ENCODE assay signal across 2 cellular contexts in the genomic region with DNA sequence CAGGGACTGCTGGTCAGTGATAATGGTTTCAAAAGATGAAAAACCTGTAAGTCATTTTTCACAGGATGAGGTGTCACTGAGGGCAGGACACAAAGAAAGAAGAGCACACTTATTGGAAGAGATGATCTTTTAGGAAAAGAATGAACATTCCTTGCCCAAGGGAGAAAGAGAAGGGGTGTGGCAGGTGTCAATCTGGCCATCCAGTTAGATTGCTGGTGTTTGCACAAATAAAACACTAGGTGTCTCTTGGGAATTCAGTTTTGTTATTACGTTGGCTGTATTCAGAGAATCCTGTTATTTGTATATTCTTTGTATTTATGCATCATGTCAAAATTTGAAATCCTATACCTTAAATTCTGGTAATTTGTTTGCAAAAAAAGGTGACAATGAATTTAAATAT.
TF ChIP-seq lines count a peak whose summit lies in the region.

No MANE protein-coding gene starts in this region.

TF ChIP-seq in HepG2, 621 proteins besides CTCF, POLR2A, EP300 and RAD21 (continued from another document):
- TF ChIP-seq, protein P1, sequence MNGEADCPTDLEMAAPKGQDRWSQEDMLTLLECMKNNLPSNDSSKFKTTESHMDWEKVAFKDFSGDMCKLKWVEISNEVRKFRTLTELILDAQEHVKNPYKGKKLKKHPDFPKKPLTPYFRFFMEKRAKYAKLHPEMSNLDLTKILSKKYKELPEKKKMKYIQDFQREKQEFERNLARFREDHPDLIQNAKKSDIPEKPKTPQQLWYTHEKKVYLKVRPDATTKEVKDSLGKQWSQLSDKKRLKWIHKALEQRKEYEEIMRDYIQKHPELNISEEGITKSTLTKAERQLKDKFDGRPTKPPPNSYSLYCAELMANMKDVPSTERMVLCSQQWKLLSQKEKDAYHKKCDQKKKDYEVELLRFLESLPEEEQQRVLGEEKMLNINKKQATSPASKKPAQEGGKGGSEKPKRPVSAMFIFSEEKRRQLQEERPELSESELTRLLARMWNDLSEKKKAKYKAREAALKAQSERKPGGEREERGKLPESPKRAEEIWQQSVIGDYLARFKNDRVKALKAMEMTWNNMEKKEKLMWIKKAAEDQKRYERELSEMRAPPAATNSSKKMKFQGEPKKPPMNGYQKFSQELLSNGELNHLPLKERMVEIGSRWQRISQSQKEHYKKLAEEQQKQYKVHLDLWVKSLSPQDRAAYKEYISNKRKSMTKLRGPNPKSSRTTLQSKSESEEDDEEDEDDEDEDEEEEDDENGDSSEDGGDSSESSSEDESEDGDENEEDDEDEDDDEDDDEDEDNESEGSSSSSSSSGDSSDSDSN (CRISPR knock-in tag; IDR thresholded peaks at IDR 0.05), result no peak
- no peak for TF ChIP-seq RFXAP (CRISPR knock-in tag; IDR thresholded peaks at IDR 0.05; ENCODE audit: borderline replicate concordance)
- TF ChIP-seq, protein P2, sequence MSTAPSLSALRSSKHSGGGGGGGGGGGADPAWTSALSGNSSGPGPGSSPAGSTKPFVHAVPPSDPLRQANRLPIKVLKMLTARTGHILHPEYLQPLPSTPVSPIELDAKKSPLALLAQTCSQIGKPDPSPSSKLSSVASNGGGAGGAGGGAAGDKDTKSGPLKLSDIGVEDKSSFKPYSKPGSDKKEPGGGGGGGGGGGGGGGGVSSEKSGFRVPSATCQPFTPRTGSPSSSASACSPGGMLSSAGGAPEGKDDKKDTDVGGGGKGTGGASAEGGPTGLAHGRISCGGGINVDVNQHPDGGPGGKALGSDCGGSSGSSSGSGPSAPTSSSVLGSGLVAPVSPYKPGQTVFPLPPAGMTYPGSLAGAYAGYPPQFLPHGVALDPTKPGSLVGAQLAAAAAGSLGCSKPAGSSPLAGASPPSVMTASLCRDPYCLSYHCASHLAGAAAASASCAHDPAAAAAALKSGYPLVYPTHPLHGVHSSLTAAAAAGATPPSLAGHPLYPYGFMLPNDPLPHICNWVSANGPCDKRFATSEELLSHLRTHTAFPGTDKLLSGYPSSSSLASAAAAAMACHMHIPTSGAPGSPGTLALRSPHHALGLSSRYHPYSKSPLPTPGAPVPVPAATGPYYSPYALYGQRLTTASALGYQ (CRISPR knock-in tag; IDR thresholded peaks at IDR 0.05), result no peak
- TF ChIP-seq MTF2 (CRISPR knock-in tag; IDR thresholded peaks at IDR 0.05; ENCODE audit: borderline replicate concordance), result no peak
- no peak for TF ChIP-seq SNRNP70 (IDR thresholded peaks at IDR 0.05; ENCODE audit: low read depth, low read length)
- TF ChIP-seq, protein P3, sequence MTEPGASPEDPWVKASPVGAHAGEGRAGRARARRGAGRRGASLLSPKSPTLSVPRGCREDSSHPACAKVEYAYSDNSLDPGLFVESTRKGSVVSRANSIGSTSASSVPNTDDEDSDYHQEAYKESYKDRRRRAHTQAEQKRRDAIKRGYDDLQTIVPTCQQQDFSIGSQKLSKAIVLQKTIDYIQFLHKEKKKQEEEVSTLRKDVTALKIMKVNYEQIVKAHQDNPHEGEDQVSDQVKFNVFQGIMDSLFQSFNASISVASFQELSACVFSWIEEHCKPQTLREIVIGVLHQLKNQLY (CRISPR knock-in tag; IDR thresholded peaks at IDR 0.05), result no peak
- no peak for TF ChIP-seq ZNF329 (CRISPR knock-in tag; IDR thresholded peaks at IDR 0.05; ENCODE audit: low read depth)
- no peak for TF ChIP-seq RFX5 (IDR thresholded peaks at IDR 0.05; ENCODE audit: low read depth, low read length)
- TF ChIP-seq HNF4G (IDR thresholded peaks at IDR 0.05; ENCODE audit: borderline replicate concordance, low read depth, low read length), result no peak
- TF ChIP-seq HNF4G (CRISPR knock-in tag; IDR thresholded peaks at IDR 0.05; ENCODE audit: borderline replicate concordance, low read depth), result no peak
- no peak for TF ChIP-seq RORA (CRISPR knock-in tag; IDR thresholded peaks at IDR 0.05)
- no peak for TF ChIP-seq BRD4 (CRISPR knock-in tag; IDR thresholded peaks at IDR 0.05)
- no peak for TF ChIP-seq MAFF (IDR thresholded peaks at IDR 0.05; ENCODE audit: low read depth, low read length)
- TF ChIP-seq MBD4 (IDR thresholded peaks at IDR 0.05; ENCODE audit: borderline replicate concordance, low read length), result no peak

TF ChIP-seq in Ishikawa, 13 proteins besides CTCF, POLR2A, EP300 and RAD21 (continued from another document):
- TF ChIP-seq TCF12 (IDR thresholded peaks at IDR 0.05; ENCODE audit: low read depth) (no peak), FOXM1 (IDR thresholded peaks at IDR 0.05; ENCODE audit: borderline replicate concordance, low read depth) (no peak), TAF1 (IDR thresholded peaks at IDR 0.05; ENCODE audit: low read depth) (no peak), CEBPB (IDR thresholded peaks at IDR 0.05) (no peak), YY1 (IDR thresholded peaks at IDR 0.05; ENCODE audit: low read depth) (no peak), TEAD4 (IDR thresholded peaks at IDR 0.05) (no peak), NFIC (IDR thresholded peaks at IDR 0.05) (no peak), CREB1 (IDR thresholded peaks at IDR 0.05; ENCODE audit: low read depth) (no peak), EGR1 (IDR thresholded peaks at IDR 0.05) (no peak)
- TF ChIP-seq, protein P4, sequence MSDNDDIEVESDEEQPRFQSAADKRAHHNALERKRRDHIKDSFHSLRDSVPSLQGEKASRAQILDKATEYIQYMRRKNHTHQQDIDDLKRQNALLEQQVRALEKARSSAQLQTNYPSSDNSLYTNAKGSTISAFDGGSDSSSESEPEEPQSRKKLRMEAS (IDR thresholded peaks at IDR 0.05), result no peak
- TF ChIP-seq, protein P5, sequence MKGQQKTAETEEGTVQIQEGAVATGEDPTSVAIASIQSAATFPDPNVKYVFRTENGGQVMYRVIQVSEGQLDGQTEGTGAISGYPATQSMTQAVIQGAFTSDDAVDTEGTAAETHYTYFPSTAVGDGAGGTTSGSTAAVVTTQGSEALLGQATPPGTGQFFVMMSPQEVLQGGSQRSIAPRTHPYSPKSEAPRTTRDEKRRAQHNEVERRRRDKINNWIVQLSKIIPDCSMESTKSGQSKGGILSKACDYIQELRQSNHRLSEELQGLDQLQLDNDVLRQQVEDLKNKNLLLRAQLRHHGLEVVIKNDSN (IDR thresholded peaks at IDR 0.05), result no peak
TF ChIP-seq in Ishikawa: peak in this region for 0.
